Comparison of ENCODE assay signal across 9 cellular contexts in genomic region chr11:125376117-125376516, GRCh38.
DNase-seq lines count a peak whose midpoint lies in the region; ATAC-seq and TF ChIP-seq lines count a peak whose summit lies in the region.
"Had no signal": no experiment of that assay in that cellular context is flagged by ENCODE, and none has a peak within 500 bp of the region (broad histone marks: within the 10 kb centered on the region; RNA-seq: fewer than 3 reads in every experiment).

No MANE protein-coding gene starts in this region.

- no peaks in the 10 kb centered on the region for H3K9me2 ChIP-seq in MM.1S (replicated peaks; ENCODE audit: insufficient read depth, low read length)

- no peaks in the 10 kb centered on the region for H3F3A ChIP-seq in MM.1S (ENCODE audit: insufficient read depth, low read length)

- H2AFZ ChIP-seq in MM.1S (ENCODE audit: low read length), result no peak overlapping the region

- intact Hi-C loops in body of pancreas (cut with DNase I), result no loop called here
- intact Hi-C loops in esophagus squamous epithelium (cut with DNase I), result no loop called here

- H3K9ac ChIP-seq in MM.1S (ENCODE audit: low read length), result no peak overlapping the region

- peak overlapping the region; percentile 16; the same call in 1 of the 2 replicates for H3K4me2 ChIP-seq in MM.1S (ENCODE audit: low read depth, low read length)

- 0 out of 2 replicates have a peak, but pooled peaks cover 3% of the 10 kb centered on the region for H3K27me3 ChIP-seq in MM.1S (replicated peaks; ENCODE audit: insufficient read depth, low read length)
- no peaks in the 10 kb centered on the region for H3K27me3 ChIP-seq in body of pancreas
- H3K27me3 ChIP-seq in esophagus squamous epithelium, result peaks cover 0 to 9% (median 0%) of the 10 kb centered on the region in 4 donors

- peak; percentile 79 for ATAC-seq in body of pancreas
- ATAC-seq: mucosa of descending colon had no signal

- H3K9me3 ChIP-seq in MM.1S (replicated peaks; ENCODE audit: insufficient read depth, low read length) (no peaks in the 10 kb centered on the region), body of pancreas (no peaks in the 10 kb centered on the region), esophagus squamous epithelium (no peaks in the 10 kb centered on the region)
- H3K9me3 ChIP-seq: mucosa of descending colon had no signal

- H3K27ac ChIP-seq in MM.1S (ENCODE audit: low read length) (no peak overlapping the region), body of pancreas (peak overlapping the region in 3 of 4 donors; percentile 43 to 71 (median 65)), esophagus squamous epithelium (no peak overlapping the region)

- H3K4me1 ChIP-seq in MM.1S (ENCODE audit: low read length) (no peaks in the 10 kb centered on the region), body of pancreas (peaks cover 28% of the 10 kb centered on the region), esophagus squamous epithelium (peaks cover 0 to 11% (median 9%) of the 10 kb centered on the region in 3 donors)

- TF ChIP-seq POLR2A in body of pancreas (IDR thresholded peaks at IDR 0.05) (peak in 2 of 3 donors; percentile 21 to 27), esophagus squamous epithelium (IDR thresholded peaks at IDR 0.05) (no peak)

- no peaks in the 10 kb centered on the region for H3K79me2 ChIP-seq in MM.1S (ENCODE audit: low read length)

- peak; percentile 42 for DNase-seq in MM.1S
- peak; percentile 41 to 73 (median 66) for DNase-seq in body of pancreas
- DNase-seq in inferior parietal cortex (ENCODE audit: extremely low spot score), result peak; percentile 72
- peak; percentile 62 for DNase-seq in skeletal muscle cell (ENCODE audit: low read depth)
- DNase-seq in esophagus squamous epithelium (lab: John Stamatoyannopoulos, UW), result no peak
- DNase-seq in NCI-H128 (lab: John Stamatoyannopoulos, UW; ENCODE audit: unreplicated experiment), result no peak
- no peak for DNase-seq in KBM-7
- DNase-seq in glomerular visceral epithelial cell (ENCODE audit: extremely low spot score), result no peak
- DNase-seq: mucosa of descending colon had no signal

- H3K36me3 ChIP-seq in MM.1S (replicated peaks; ENCODE audit: insufficient read depth, low read length) (no peaks in the 10 kb centered on the region), body of pancreas (replicated peaks in 1 of 2; ENCODE audit: insufficient read depth in 1 of 2, low read depth in 2 of 2) (no peaks in the 10 kb centered on the region), esophagus squamous epithelium (no peaks in the 10 kb centered on the region)

- no peak overlapping the region for H3K4me3 ChIP-seq in MM.1S (ENCODE audit: low read length)
- H3K4me3 ChIP-seq in body of pancreas, result no peak overlapping the region
- no peak overlapping the region for H3K4me3 ChIP-seq in skeletal muscle cell (ENCODE audit: low read depth, low read length)
- no peak overlapping the region for H3K4me3 ChIP-seq in esophagus squamous epithelium
- H3K4me3 ChIP-seq: mucosa of descending colon had no signal

- no peaks in the 10 kb centered on the region for H4K20me1 ChIP-seq in MM.1S (ENCODE audit: insufficient read depth, low read length)

- 35 to 59% methylated on average over 9 of the region's 9 CpGs for WGBS in body of pancreas, 2 donors
- WGBS in esophagus squamous epithelium, 2 donors, result 30 to 52% methylated on average over 6 of the region's 9 CpGs

- in situ Hi-C loops in KBM-7 (cut with MboI; ENCODE audit: low pct_unique_long_range_greater_than_20kb, low sequenced_read_pairs), result no loop called here

- TF ChIP-seq CTCF in MM.1S (IDR thresholded peaks at IDR 0.05; ENCODE audit: low read length) (no peak), body of pancreas (IDR thresholded peaks at IDR 0.05) (peak in 1 of 7 experiments; percentile 5), esophagus squamous epithelium (IDR thresholded peaks at IDR 0.05) (no peak)

Comparison
In these comparisons a context has a peak if more than half of its experiments do, and no peak if none do; other contexts are left out.
1. DNase-seq: peak in MM.1S (single experiment), body of pancreas (4 of 4), inferior parietal cortex (single experiment) and skeletal muscle cell (single experiment); none in esophagus squamous epithelium (single experiment), NCI-H128 (single experiment), KBM-7 (single experiment) and glomerular visceral epithelial cell (single experiment).
2. H3K27ac ChIP-seq: peak in body of pancreas (3 of 4); none in MM.1S (single experiment) and esophagus squamous epithelium (0 of 4).
3. POLR2A ChIP-seq: peak in body of pancreas (2 of 3); none in esophagus squamous epithelium (0 of 4).